1 cellular context compared by ENCODE assay signal in genomic region chrX:130171446-130172126, GRCh38.
A peak's percentile ranks its signal among the peaks of the same experiment; 100 is the strongest.
TF ChIP-seq lines count a peak whose summit lies in the region.

TSS of gene RAB33A (plus strand) at chrX:130171962. CDS start at chrX:130172063, 101 bp downstream.

TF ChIP-seq in H1, 55 proteins besides CTCF, POLR2A, EP300 and RAD21 (continued from another document):
- TF ChIP-seq MAX (IDR thresholded peaks at IDR 0.05), result peak; percentile 26; the same call in 1 of the 2 replicates
TF ChIP-seq in H1: peak in this region for 3.
